ENCODE assay signal across 8 cellular contexts in genomic region chr3:39177708-39178332, GRCh38. TPM values are rescaled to one million over a fixed set of nuclear protein-coding genes. Genes with fewer than 3 reads are reported as not detected.
DNase-seq lines count a peak whose midpoint lies in the region; ATAC-seq and TF ChIP-seq lines count a peak whose summit lies in the region.

No MANE protein-coding gene starts in this region.

- H3K27me3 Mint-ChIP-seq in activated T-cell treated with anti-CD3 and anti-CD28 coated beads, Interleukin-2, amount 50 U/mL, for 4 hours (ENCODE audit: low read depth): no peaks in the 10 kb centered on the region

- ATAC-seq in HG03139 (IDR thresholded peaks at IDR 0.05; ENCODE audit: unreplicated experiment): peak; percentile 34
- ATAC-seq in activated T-cell treated with anti-CD3 and anti-CD28 coated beads, Interleukin-2, amount 50 U/mL, for 4 hours: peak; percentile 28 to 36
- ATAC-seq in HG03280 (IDR thresholded peaks at IDR 0.05; ENCODE audit: unreplicated experiment): no peak

- no peaks in the 10 kb centered on the region for H3K79me2 ChIP-seq in PC-9 (ENCODE audit: low read depth)

- H3K27ac ChIP-seq in PC-9 (peak overlapping the region; percentile 53), esophagus muscularis mucosa (replicated peaks in 1 of 4) (peak overlapping the region; percentile 89 to 95 (median 92))

- CTCF ChIA-PET in PC-9 (lab: Charles Lee): interaction anchor here (1.4 kb wide), 1 partner anchor 52 kb away, joined by 9 read pairs; no protein-coding TSS in a partner anchor

- DNase-seq in PC-9 (peak; percentile 67 to 78), esophagus muscularis mucosa (ENCODE audit: extremely low spot score) (peak; percentile 98)
- peak; percentile 77 for DNase-seq in activated T-cell treated with anti-CD3 and anti-CD28 coated beads, Interleukin-2, amount 50 U/mL, for 4 hours
- peak; percentile 59 for DNase-seq in stimulated activated CD8-positive, alpha-beta memory T cell treated with anti-CD3 and anti-CD28 coated beads, Interleukin-4, amount 100 ng/mL, for 24 hours (ENCODE audit: low read depth)

- peak; percentile 89 for TF ChIP-seq EP300 in esophagus muscularis mucosa (IDR thresholded peaks at IDR 0.05)

- H3K36me3 ChIP-seq in PC-9 (ENCODE audit: low read depth): no peaks in the 10 kb centered on the region
- H3K36me3 ChIP-seq in esophagus muscularis mucosa: no peaks in the 10 kb centered on the region
- H3K36me3 ChIP-seq in mucosa of stomach (ENCODE audit: control insufficient read depth, insufficient read depth, low read length): no peaks in the 10 kb centered on the region

- no peaks in the 10 kb centered on the region for H3K36me3 Mint-ChIP-seq in activated T-cell treated with anti-CD3 and anti-CD28 coated beads, Interleukin-2, amount 50 U/mL, for 4 hours (ENCODE audit: insufficient read depth)

- no peak for TF ChIP-seq CTCF in PC-9 (conservative IDR thresholded peaks at IDR 0.05)
- TF ChIP-seq CTCF in esophagus muscularis mucosa (IDR thresholded peaks at IDR 0.05): no peak

- H3K9me3 ChIP-seq in PC-9 (ENCODE audit: insufficient read depth, low read depth) (no peaks in the 10 kb centered on the region), esophagus muscularis mucosa (no peaks in the 10 kb centered on the region), mucosa of stomach (ENCODE audit: control insufficient read depth, low read length) (no peaks in the 10 kb centered on the region)

- H3K4me1 Mint-ChIP-seq in activated T-cell treated with anti-CD3 and anti-CD28 coated beads, Interleukin-2, amount 50 U/mL, for 4 hours (ENCODE audit: low read depth): peaks cover 47% of the 10 kb centered on the region

- peaks cover 25% of the 10 kb centered on the region for H3F3A ChIP-seq in PC-9 (ENCODE audit: insufficient read depth, low read depth)

- H3K4me3 ChIP-seq in GM08714 (ENCODE audit: low read length) (peak overlapping the region; percentile 54), PC-9 (peak overlapping the region; percentile 66), esophagus muscularis mucosa (peak overlapping the region; percentile 45 to 58 (median 54)), mucosa of stomach (ENCODE audit: low read length) (no peak overlapping the region)

- peak overlapping the region; percentile 63; the same call in 1 of the 2 replicates for H2AFZ ChIP-seq in PC-9

- intact Hi-C loops in PC-9 (cut with micrococcal nuclease; ENCODE audit: unreplicated experiment) (loop anchor here (1.0 kb wide), 1 partner anchor 37 kb away; no protein-coding TSS in a partner anchor), esophagus muscularis mucosa (cut with DNase I) (no loop called here)

- peak overlapping the region; percentile 83 for H3K9ac ChIP-seq in mucosa of stomach (ENCODE audit: low read length)

- no peaks in the 10 kb centered on the region for H3K9me2 ChIP-seq in PC-9 (ENCODE audit: insufficient read depth)

- H3K4me2 ChIP-seq in PC-9: peak overlapping the region; percentile 92

- WGBS in esophagus muscularis mucosa: 3% methylated on average over 18 of the region's 32 CpGs

- peak overlapping the region; percentile 73 for H3K4me3 Mint-ChIP-seq in activated T-cell treated with anti-CD3 and anti-CD28 coated beads, Interleukin-2, amount 50 U/mL, for 4 hours

- TF ChIP-seq POLR2A in esophagus muscularis mucosa (IDR thresholded peaks at IDR 0.05; ENCODE audit: low read depth): peak; percentile 80

- no peaks in the 10 kb centered on the region for H3K9me3 Mint-ChIP-seq in activated T-cell treated with anti-CD3 and anti-CD28 coated beads, Interleukin-2, amount 50 U/mL, for 4 hours

- no TSS peak for BruUV-seq in PC-9 (replicated peaks; lab: Mats Ljungman, UMichigan)

- H3K4me1 ChIP-seq in PC-9 (replicated peaks; ENCODE audit: insufficient read depth) (peaks cover 37% of the 10 kb centered on the region), esophagus muscularis mucosa (peaks cover 45 to 69% (median 63%) of the 10 kb centered on the region in 4 donors), mucosa of stomach (ENCODE audit: control insufficient read depth, insufficient read depth, low read length) (peaks cover 37% of the 10 kb centered on the region)

- H3K27me3 ChIP-seq in PC-9 (ENCODE audit: insufficient read depth, low read depth) (no peaks in the 10 kb centered on the region), esophagus muscularis mucosa (no peaks in the 10 kb centered on the region), mucosa of stomach (ENCODE audit: control insufficient read depth, insufficient read depth, low read length) (no peaks in the 10 kb centered on the region)

- no peaks in the 10 kb centered on the region for H4K20me1 ChIP-seq in PC-9 (ENCODE audit: insufficient read depth)

- POLR2A ChIA-PET in PC-9 (lab: Charles Lee; ENCODE audit: unreplicated experiment): interaction anchor here (0.6 to 1.6 kb wide), 11 partner anchors 26 to 1061 kb away, joined by 3 to 32 read pairs (median 6); partner anchors contain the start of genes GORASP1 and TTC21A

RNA-seq across cellular contexts. Expression of gene XIRP1, which starts 14.6 kb away (rescaled TPM):
- not detected in 2 replicates for total RNA-seq in PC-9 (2021)
- total RNA-seq in activated T-cell treated with anti-CD3 and anti-CD28 coated beads, Interleukin-2, amount 50 U/mL, for 4 hours: 10 to 100 TPM; 13.1 to 20.6 (median 18.2) TPM
- total RNA-seq in esophagus muscularis mucosa: 1 to 10 TPM in 1 of 4 donors, not detected in 3; 1.3 TPM

RNA-seq across cellular contexts. Expression of gene CSRNP1, which starts 24.4 kb away (rescaled TPM):
- total RNA-seq in PC-9 (2021): 9.2 and 10.3 TPM in 2 replicates
- 10 to 100 TPM; 88.9 to 96.6 (median 95.1) TPM for total RNA-seq in activated T-cell treated with anti-CD3 and anti-CD28 coated beads, Interleukin-2, amount 50 U/mL, for 4 hours
- 100 to 1,000 TPM in 1 of 4 donors, 10 to 100 TPM in 3; 27.8 to 183 (median 45.4) TPM for total RNA-seq in esophagus muscularis mucosa

Comparison
In these comparisons a context has a peak if more than half of its experiments do, and no peak if none do; other contexts are left out.
1. RNA of gene XIRP1, which starts 14.6 kb away (total RNA-seq): 13.1 to 20.6 TPM in activated T-cell treated with anti-CD3 and anti-CD28 coated beads, Interleukin-2, amount 50 U/mL, for 4 hours; 1.3 TPM in esophagus muscularis mucosa and not detected in PC-9; every median in the first group is over 4 times any median in the second.
2. Peak in every context shown above with its lines, with median percentiles within 50 percentile points of each other: DNase-seq.